14 cellular contexts compared by ENCODE assay signal in genomic region chr1:31436596-31437432, GRCh38. TPM values are rescaled to one million over a fixed set of nuclear protein-coding genes. Genes with fewer than 3 reads are reported as not detected.
A peak's percentile ranks its signal among the peaks of the same experiment; 100 is the strongest.
DNase-seq lines count a peak whose midpoint lies in the region; ATAC-seq and TF ChIP-seq lines count a peak whose summit lies in the region.
"Had no signal": no experiment of that assay in that cellular context is flagged by ENCODE, and none has a peak within 500 bp of the region (broad histone marks: within the 10 kb centered on the region; RNA-seq: fewer than 3 reads in every experiment).

No MANE protein-coding gene starts in this region.

- H3K36me3 ChIP-seq in right atrium auricular region (no peaks in the 10 kb centered on the region), endodermal cell (ENCODE audit: control insufficient read depth, insufficient read depth, low read length) (peaks cover 4% of the 10 kb centered on the region), psoas muscle (ENCODE audit: insufficient read depth in 1 of 2, low read depth in 1 of 2) (no peaks in the 10 kb centered on the region)

- TF ChIP-seq CTCF in right atrium auricular region (IDR thresholded peaks at IDR 0.05) (no peak), endodermal cell (conservative IDR thresholded peaks at IDR 0.05) (no peak), neural crest cell (conservative IDR thresholded peaks at IDR 0.05) (no peak), psoas muscle (IDR thresholded peaks at IDR 0.05) (no peak)

- no peak overlapping the region for H3K27ac ChIP-seq in right atrium auricular region
- H3K27ac ChIP-seq in endodermal cell (ENCODE audit: low read depth, low read length) = peak overlapping the region; percentile 22
- H3K27ac ChIP-seq in psoas muscle = no peak overlapping the region

- H3K4me3 ChIP-seq in right atrium auricular region = no peak overlapping the region
- H3K4me3 ChIP-seq in endodermal cell (ENCODE audit: low read length) = no peak overlapping the region
- no peak overlapping the region for H3K4me3 ChIP-seq in psoas muscle

- H3K27me3 Mint-ChIP-seq in endodermal cell (ENCODE audit: insufficient read depth) (peaks cover under 1% of the 10 kb centered on the region), neural crest cell (ENCODE audit: low read depth) (no peaks in the 10 kb centered on the region)
- H3K27me3 Mint-ChIP-seq: B cell had no signal

- DNase-seq in right atrium auricular region (ENCODE audit: low spot score) (peak; percentile 34), left ventricle myocardium superior (no peak), endodermal cell (no peak), neural crest cell (ENCODE audit: low read depth, low spot score) (no peak), psoas muscle (no peak)
- DNase-seq: Kasumi-1, NCI-H1694, NCI-H2081 treated with DMSO at 0.1 percent for 48 hours, NCI-H2171 treated with DMSO at 0.1 percent for 48 hours, NCI-H524 treated with DMSO at 0.1 percent for 48 hours, Right ventricle myocardium superior had no signal

- no peak for ATAC-seq in left ventricle myocardium superior
- no peak for ATAC-seq in HG02973 (IDR thresholded peaks at IDR 0.05; ENCODE audit: unreplicated experiment)
- ATAC-seq in HG03520 (IDR thresholded peaks at IDR 0.05; ENCODE audit: unreplicated experiment) = no peak
- no peak for ATAC-seq in psoas muscle

- H3K4me3 Mint-ChIP-seq in endodermal cell = no peak overlapping the region
- H3K4me3 Mint-ChIP-seq in neural crest cell = no peak overlapping the region
- H3K4me3 Mint-ChIP-seq: B cell had no signal

- H3K9me3 Mint-ChIP-seq in endodermal cell (no peaks in the 10 kb centered on the region), neural crest cell (no peaks in the 10 kb centered on the region)

- intact Hi-C loops in left ventricle myocardium superior (cut with micrococcal nuclease) = no loop called here
- intact Hi-C loops in psoas muscle (cut with DNase I) = no loop called here

- 88 to 92% methylated on average over 2 to 9 of the region's 9 CpGs for WGBS in endodermal cell (ENCODE audit: insufficient coverage in 1 of 2, insufficient read length in 1 of 2), 2 experiments
- WGBS in psoas muscle, 3 donors = 76 to 80% (median 77%) methylated on average over 9 of the region's 9 CpGs

- H3K27me3 ChIP-seq in right atrium auricular region (no peaks in the 10 kb centered on the region), endodermal cell (ENCODE audit: control insufficient read depth, insufficient read depth, low read length, poor library complexity, severe bottlenecking) (no peaks in the 10 kb centered on the region), psoas muscle (ENCODE audit: insufficient read depth in 3 of 3, low read length in 2 of 3) (no peaks in the 10 kb centered on the region)

- H3K4me1 ChIP-seq in right atrium auricular region (no peaks in the 10 kb centered on the region), endodermal cell (ENCODE audit: control insufficient read depth, insufficient read depth, low read length) (no peaks in the 10 kb centered on the region), psoas muscle (peaks cover 4% of the 10 kb centered on the region)

- H3K4me1 Mint-ChIP-seq in endodermal cell (no peaks in the 10 kb centered on the region), neural crest cell (peaks cover 19% of the 10 kb centered on the region)

- H3K9me3 ChIP-seq in right atrium auricular region = no peaks in the 10 kb centered on the region
- H3K9me3 ChIP-seq in endodermal cell (ENCODE audit: control insufficient read depth, low read length) = no peaks in the 10 kb centered on the region
- no peaks in the 10 kb centered on the region for H3K9me3 ChIP-seq in psoas muscle

- peaks cover 2% of the 10 kb centered on the region for H3K36me3 Mint-ChIP-seq in endodermal cell (ENCODE audit: low read depth)
- H3K36me3 Mint-ChIP-seq in neural crest cell (ENCODE audit: low read depth) = peaks cover 7% of the 10 kb centered on the region

- H3K27ac Mint-ChIP-seq in endodermal cell (no peak overlapping the region), neural crest cell (ENCODE audit: unreplicated experiment) (peak overlapping the region; percentile 16)
- H3K27ac Mint-ChIP-seq: B cell had no signal

- H3K9ac ChIP-seq in endodermal cell (ENCODE audit: extremely low read depth, low read length, poor library complexity, severe bottlenecking) = no peak overlapping the region

RNA-seq across cellular contexts. Expression of gene SERINC2, which starts 23.8 kb away (rescaled TPM):
- 1 to 10 TPM in 1 of 2 donors, under 1 TPM in 1; 0.70 to 3.8 TPM for total RNA-seq in right atrium auricular region
- total RNA-seq in left ventricle myocardium superior = 1.3 TPM
- total RNA-seq in endodermal cell = 10 to 100 TPM; 25.9 to 35.1 TPM
- 37.5 TPM for polyA plus RNA-seq in endodermal cell (2013, experiment 1 of 2)
- 31.6 TPM for polyA plus RNA-seq in endodermal cell (2013, experiment 2 of 2)
- 20.4 and 21.4 TPM in 2 replicates for total RNA-seq in neural crest cell
- 10 to 100 TPM; 26.4 to 50.7 (median 30.4) TPM for total RNA-seq in psoas muscle
- 10 to 100 TPM; 13.4 to 93.4 (median 33.5) TPM for polyA plus RNA-seq in psoas muscle
